24 cellular contexts compared by ENCODE assay signal in genomic region chr1:232250838-232251237, GRCh38.
DNase-seq lines count a peak whose midpoint lies in the region; ATAC-seq and TF ChIP-seq lines count a peak whose summit lies in the region.
"Had no signal": no experiment of that assay in that cellular context is flagged by ENCODE, and none has a peak within 500 bp of the region (broad histone marks: within the 10 kb centered on the region; RNA-seq: fewer than 3 reads in every experiment).

No MANE protein-coding gene starts in this region.

- peaks cover 9% of the 10 kb centered on the region; the same call in 1 of the 2 replicates for H3K27me3 ChIP-seq in SJCRH30
- peaks cover 11% of the 10 kb centered on the region for H3K27me3 ChIP-seq in foreskin keratinocyte
- no peaks in the 10 kb centered on the region for H3K27me3 ChIP-seq in smooth muscle cell (ENCODE audit: low read depth)

- no peak overlapping the region for H3K9ac ChIP-seq in smooth muscle cell (ENCODE audit: low read depth)
- H3K9ac ChIP-seq: KMS-11 had no signal

- H3F3A ChIP-seq in smooth muscle cell (ENCODE audit: low read depth), result no peaks in the 10 kb centered on the region

- ATAC-seq in foreskin keratinocyte (peak; percentile 31), GM21786 (IDR thresholded peaks at IDR 0.05; ENCODE audit: unreplicated experiment) (no peak), GM19463 (IDR thresholded peaks at IDR 0.05; ENCODE audit: unreplicated experiment) (no peak)
- ATAC-seq: A549, HCT116, Panc1 had no signal

- TF ChIP-seq CTCF in foreskin keratinocyte (conservative IDR thresholded peaks at IDR 0.05) (no peak), smooth muscle cell (IDR thresholded peaks at IDR 0.05; ENCODE audit: borderline replicate concordance, insufficient read depth, poor library complexity, severe bottlenecking) (no peak)

- 42% methylated on average over 3 of the region's 3 CpGs for WGBS in smooth muscle cell (ENCODE audit: low lambda C conversion rate)

- H3K4me3 ChIP-seq in SJCRH30, result no peak overlapping the region
- no peak overlapping the region for H3K4me3 ChIP-seq in smooth muscle cell
- H3K4me3 ChIP-seq: A549, SK-N-MC had no signal

- peak overlapping the region; percentile 76 for H3K4me2 ChIP-seq in smooth muscle cell
- H3K4me2 ChIP-seq: A549, KMS-11 had no signal

- DNase-seq in ELF-1 (ENCODE audit: low read depth, low spot score), result peak; percentile 34
- peak; percentile 47 to 63 for DNase-seq in SJCRH30
- no peak for DNase-seq in foreskin keratinocyte
- no peak for DNase-seq in smooth muscle cell (lab: John Stamatoyannopoulos, UW; ENCODE audit: unreplicated experiment)
- DNase-seq in DMS114 treated with DMSO at 0.1 percent for 48 hours (lab: John Stamatoyannopoulos, UW; ENCODE audit: unreplicated experiment), result no peak
- DNase-seq: C1 segment of cervical spinal cord; CD4-positive, alpha-beta memory T cell; COR-L47; MM.1S; NCI-H1048; NCI-H1417; NCI-H1694; NCI-H2029 treated with DMSO at 0.1 percent for 48 hours; NCI-H446 treated with DMSO at 0.1 percent for 48 hours; SHP77 had no signal

- peaks cover 4% of the 10 kb centered on the region for H3K9me3 ChIP-seq in SJCRH30 (replicated peaks)
- H3K9me3 ChIP-seq in smooth muscle cell (replicated peaks; ENCODE audit: low read depth), result no peaks in the 10 kb centered on the region
- H3K9me3 ChIP-seq: A549 had no signal

- H3K79me2 ChIP-seq in smooth muscle cell (ENCODE audit: low read depth), result no peaks in the 10 kb centered on the region

- H3K27ac ChIP-seq in SJCRH30, result no peak overlapping the region
- no peak overlapping the region for H3K27ac ChIP-seq in foreskin keratinocyte
- no peak overlapping the region for H3K27ac ChIP-seq in smooth muscle cell (ENCODE audit: low read depth)
- H3K27ac ChIP-seq: A549, HL-60, KMS-11, RWPE1, SK-N-MC had no signal

- H2AFZ ChIP-seq in smooth muscle cell (ENCODE audit: low read depth), result no peak overlapping the region

- no peaks in the 10 kb centered on the region for H4K20me1 ChIP-seq in smooth muscle cell (ENCODE audit: low read depth)

- H3K4me1 ChIP-seq in SJCRH30, result peaks cover 4% of the 10 kb centered on the region; the same call in 1 of the 2 replicates
- peaks cover 3% of the 10 kb centered on the region for H3K4me1 ChIP-seq in foreskin keratinocyte
- peaks cover 42% of the 10 kb centered on the region for H3K4me1 ChIP-seq in smooth muscle cell (ENCODE audit: low read depth)
- H3K4me1 ChIP-seq: A549 had no signal

- H3K36me3 ChIP-seq in SJCRH30 (no peaks in the 10 kb centered on the region), smooth muscle cell (ENCODE audit: low read depth) (no peaks in the 10 kb centered on the region)

Comparison
In these comparisons a context has a peak if more than half of its experiments do, and no peak if none do; other contexts are left out.
1. DNase-seq: peak in ELF-1 (single experiment) and SJCRH30 (2 of 2); none in foreskin keratinocyte (0 of 2), smooth muscle cell (single experiment) and DMS114 treated with DMSO at 0.1 percent for 48 hours (single experiment).